ENCODE assay signal across 8 cellular contexts in the genomic region with DNA sequence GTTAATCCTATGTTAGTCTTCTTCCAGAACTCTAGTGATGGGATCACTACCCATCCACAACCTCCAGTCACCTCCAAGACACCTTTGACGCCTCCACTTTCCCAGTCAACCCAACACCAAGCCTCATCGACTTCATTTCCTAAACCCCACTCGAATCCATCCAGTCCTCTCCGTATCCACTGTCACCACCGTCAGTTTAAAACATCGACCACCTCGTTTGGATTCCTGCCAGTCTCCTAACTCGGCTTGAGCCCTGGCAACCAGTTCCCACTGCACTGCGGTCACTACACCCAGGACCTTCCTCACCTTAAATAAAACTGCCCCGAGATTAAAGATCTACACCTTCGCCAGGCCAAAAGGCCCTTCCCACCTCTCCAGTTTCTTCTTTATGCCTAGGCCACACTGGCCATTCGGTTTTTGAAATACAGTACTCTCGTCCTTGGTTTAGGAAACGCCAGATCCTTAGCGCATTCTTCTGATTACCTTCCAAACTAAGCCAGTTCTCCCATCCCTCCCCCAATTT. TPM values are rescaled to one million over a fixed set of nuclear protein-coding genes. Genes with fewer than 3 reads are reported as not detected.
DNase-seq lines count a peak whose midpoint lies in the region; ATAC-seq, FAIRE-seq and TF ChIP-seq lines count a peak whose summit lies in the region.

No MANE protein-coding gene starts in this region.

- CTCF ChIA-PET in HepG2 (lab: Yijun Ruan, JAX; ENCODE audit: low intra/inter-chr PET ratio, low total read pairs), result no interaction called here

- H3K4me3 ChIP-seq in HepG2 (replicated peaks in 1 of 3; ENCODE audit: insufficient read depth in 1 of 3, low read depth in 2 of 3, low read length in 3 of 3), result peak overlapping the region; percentile 67 to 89 (median 74)
- peak overlapping the region; percentile 84 to 91 for H3K4me3 ChIP-seq in tibial artery

- H3K27ac ChIP-seq in HepG2 (ENCODE audit: extremely low read length, insufficient read depth, low read length) (peak overlapping the region; percentile 95), tibial artery (peak overlapping the region; percentile 95)

- no peak for FAIRE-seq in HepG2 (lab: Jason Lieb, UNC)

- no peaks in the 10 kb centered on the region for H3K27me3 Mint-ChIP-seq in activated T-cell treated with anti-CD3 and anti-CD28 coated beads, Interleukin-2, amount 50 U/mL, for 4 hours (ENCODE audit: low read depth)
- peaks cover 2% of the 10 kb centered on the region for H3K27me3 Mint-ChIP-seq in activated naive CD8-positive, alpha-beta T cell treated with anti-CD3 and anti-CD28 coated beads, Interleukin-2, amount 10 ng/mL, durations not matched to agents 7 days and 5 days

- H3K4me1 Mint-ChIP-seq in activated T-cell treated with anti-CD3 and anti-CD28 coated beads, Interleukin-2, amount 50 U/mL, for 4 hours (ENCODE audit: low read depth), result peaks cover 56% of the 10 kb centered on the region
- peaks cover 48% of the 10 kb centered on the region for H3K4me1 Mint-ChIP-seq in activated naive CD8-positive, alpha-beta T cell treated with anti-CD3 and anti-CD28 coated beads, Interleukin-2, amount 10 ng/mL, durations not matched to agents 7 days and 5 days

- TF ChIP-seq EP300 in HepG2 (IDR thresholded peaks at IDR 0.05; ENCODE audit: low read depth in 2 of 2, low read length in 2 of 2) (no peak), HepG2 (CRISPR knock-in tag; IDR thresholded peaks at IDR 0.05; ENCODE audit: borderline replicate concordance) (no peak)

- H3K4me1 ChIP-seq in HepG2 (ENCODE audit: insufficient read depth, low read length), result peaks cover 27% of the 10 kb centered on the region
- H3K4me1 ChIP-seq in tibial artery, result peaks cover 0 to 31% (median 16%) of the 10 kb centered on the region in 4 donors

- TF ChIP-seq CTCF in HepG2 (CRISPR knock-in tag; IDR thresholded peaks at IDR 0.05), result no peak
- TF ChIP-seq CTCF in tibial artery (IDR thresholded peaks at IDR 0.05), result no peak
- TF ChIP-seq CTCF in GM13977 (IDR thresholded peaks at IDR 0.05; ENCODE audit: extremely low read depth, insufficient read depth, missing control alignments), result no peak

- BruUV-seq in HepG2 (replicated peaks; lab: Mats Ljungman, UMichigan), result TSS peak; percentile 71

- no peaks in the 10 kb centered on the region for H3K36me3 ChIP-seq in HepG2 (replicated peaks in 1 of 2; ENCODE audit: control insufficient read depth in 1 of 2, insufficient read depth in 2 of 2, low read length in 2 of 2)
- H3K36me3 ChIP-seq in tibial artery, result no peaks in the 10 kb centered on the region

- H3K4me2 ChIP-seq in HepG2 (ENCODE audit: low read depth, low read length), result peak overlapping the region; percentile 86

- H2AFZ ChIP-seq in HepG2 (ENCODE audit: low read length), result peak overlapping the region; percentile 59

- no peaks in the 10 kb centered on the region for H4K20me1 ChIP-seq in HepG2 (ENCODE audit: insufficient read depth, low read length)

- POLR2A ChIA-PET in activated naive CD8-positive, alpha-beta T cell treated with anti-CD3 and anti-CD28 coated beads, Interleukin-2, amount 10 ng/mL, durations not matched to agents 7 days and 5 days (lab: Charles Lee), result interaction anchor here (0.5 to 6.7 kb wide), 4 partner anchors 11 to 171 kb away, joined by 3 to 130 read pairs (median 14); partner anchors contain the start of genes GTF3A and LNX2
- POLR2A ChIA-PET in HepG2 (lab: Yijun Ruan, JAX), result interaction anchor here (1.9 to 2.8 kb wide), 5 partner anchors 14 to 65 kb away, joined by 7 to 27 read pairs (median 14); partner anchors contain the start of gene GTF3A

- H3K9me3 ChIP-seq in HepG2 (ENCODE audit: low read length), result no peaks in the 10 kb centered on the region
- no peaks in the 10 kb centered on the region for H3K9me3 ChIP-seq in tibial artery

- peak overlapping the region; percentile 92 for H3K4me3 Mint-ChIP-seq in activated T-cell treated with anti-CD3 and anti-CD28 coated beads, Interleukin-2, amount 50 U/mL, for 4 hours
- peak overlapping the region; percentile 94 for H3K4me3 Mint-ChIP-seq in activated naive CD8-positive, alpha-beta T cell treated with anti-CD3 and anti-CD28 coated beads, Interleukin-2, amount 10 ng/mL, durations not matched to agents 7 days and 5 days

- in situ Hi-C loops in HepG2 (cut with HindIII; ENCODE audit: extremely low pct_ligation_motif_present, low pct_unique_long_range_greater_than_20kb) (no loop called here), GM13977 (cut with MboI; ENCODE audit: low pct_unique_long_range_greater_than_20kb, low sequenced_read_pairs, unreplicated experiment) (no loop called here)

- peak overlapping the region; percentile 95 for H3K27ac Mint-ChIP-seq in activated naive CD8-positive, alpha-beta T cell treated with anti-CD3 and anti-CD28 coated beads, Interleukin-2, amount 10 ng/mL, durations not matched to agents 7 days and 5 days

- no peak for TF ChIP-seq RAD21 in HepG2 (CRISPR knock-in tag; IDR thresholded peaks at IDR 0.05)

- 5% methylated on average over 15 of the region's 15 CpGs for WGBS in HepG2 (ENCODE audit: low lambda C conversion rate)

- H3K9ac ChIP-seq in HepG2 (ENCODE audit: insufficient read depth, low read depth, low read length), result peak overlapping the region; percentile 91

- peaks cover 3% of the 10 kb centered on the region for H3K36me3 Mint-ChIP-seq in activated T-cell treated with anti-CD3 and anti-CD28 coated beads, Interleukin-2, amount 50 U/mL, for 4 hours (ENCODE audit: insufficient read depth)
- peaks cover 7% of the 10 kb centered on the region for H3K36me3 Mint-ChIP-seq in activated naive CD8-positive, alpha-beta T cell treated with anti-CD3 and anti-CD28 coated beads, Interleukin-2, amount 10 ng/mL, durations not matched to agents 7 days and 5 days

- H3K27me3 ChIP-seq in HepG2 (ENCODE audit: control insufficient read depth in 1 of 2, insufficient read depth in 2 of 2, low read length in 2 of 2) (no peaks in the 10 kb centered on the region; a peak in 1 of 5 replicates), tibial artery (no peaks in the 10 kb centered on the region)

- ATAC-seq in activated T-cell treated with anti-CD3 and anti-CD28 coated beads, Interleukin-2, amount 50 U/mL, for 4 hours, result no peak
- no peak for ATAC-seq in activated naive CD8-positive, alpha-beta T cell treated with anti-CD3 and anti-CD28 coated beads, Interleukin-2, amount 10 ng/mL, durations not matched to agents 7 days and 5 days (ENCODE audit: low read depth)
- ATAC-seq in HepG2 (peak; percentile 3; the same call in 2 of the 3 replicates), HG03025 (IDR thresholded peaks at IDR 0.05; ENCODE audit: low FRiP score, unreplicated experiment) (no peak)

- TF ChIP-seq POLR2A in HepG2 (IDR thresholded peaks at IDR 0.05; ENCODE audit: insufficient read depth in 1 of 2, low read depth in 2 of 2, low read length in 2 of 2), result no peak

- H3K9me3 Mint-ChIP-seq in activated T-cell treated with anti-CD3 and anti-CD28 coated beads, Interleukin-2, amount 50 U/mL, for 4 hours, result no peaks in the 10 kb centered on the region
- H3K9me3 Mint-ChIP-seq in activated naive CD8-positive, alpha-beta T cell treated with anti-CD3 and anti-CD28 coated beads, Interleukin-2, amount 10 ng/mL, durations not matched to agents 7 days and 5 days, result no peaks in the 10 kb centered on the region

- H3K79me2 ChIP-seq in HepG2 (ENCODE audit: insufficient read depth, low read length), result peaks cover 22% of the 10 kb centered on the region

- DNase-seq in activated T-cell treated with anti-CD3 and anti-CD28 coated beads, Interleukin-2, amount 50 U/mL, for 4 hours, result no peak
- DNase-seq in activated T-cell treated with anti-CD3 and anti-CD28 coated beads for 4 hours, result no peak
- DNase-seq in activated naive CD8-positive, alpha-beta T cell treated with anti-CD3 and anti-CD28 coated beads, Interleukin-2, amount 10 ng/mL, durations not matched to agents 7 days and 5 days, result no peak
- DNase-seq in HepG2 (ENCODE audit: low spot score), result no peak
- no peak for DNase-seq in tibial artery
- DNase-seq in NCI-H510A (lab: John Stamatoyannopoulos, UW), result no peak
- no peak for DNase-seq in GM13977 (ENCODE audit: low spot score)

- intact Hi-C loops in HepG2 (cut with micrococcal nuclease; ENCODE audit: unreplicated experiment), result no loop called here
- intact Hi-C loops in tibial artery (cut with DNase I; ENCODE audit: low total_unique reads), result no loop called here

RNA-seq across cellular contexts. Expression of gene MTIF3, which starts 1.2 kb away (rescaled TPM):
- 10 to 100 TPM; 19.8 to 28.2 (median 21.2) TPM for total RNA-seq in activated T-cell treated with anti-CD3 and anti-CD28 coated beads, Interleukin-2, amount 50 U/mL, for 4 hours
- total RNA-seq in activated naive CD8-positive, alpha-beta T cell treated with anti-CD3 and anti-CD28 coated beads, Interleukin-2, amount 10 ng/mL, durations not matched to agents 7 days and 5 days, result 10 to 100 TPM; 51.5 to 60.4 TPM
- total RNA-seq in HepG2 (2016; rRNA removed; fragmentation: Illumina TruSeq; extraction: Trizol), result 40.6 and 59.2 TPM in 2 replicates
- 23.2 and 29.0 TPM in 2 replicates for total RNA-seq in HepG2 (2016; cell fraction: cytosol; rRNA removed; fragmentation: Illumina TruSeq; extraction: Trizol; ENCODE audit: low read depth)
- total RNA-seq in HepG2 (2016; cell fraction: insoluble cytoplasmic fraction; rRNA removed; fragmentation: Illumina TruSeq; extraction: Trizol), result 41.6 and 55.7 TPM in 2 replicates
- 47.8 and 50.6 TPM in 2 replicates for total RNA-seq in HepG2 (2016; cell fraction: membrane; rRNA removed; fragmentation: Illumina TruSeq; extraction: Trizol)
- 17.9 and 23.1 TPM in 2 replicates for total RNA-seq in HepG2 (2016; cell fraction: nucleus; rRNA removed; fragmentation: Illumina TruSeq; extraction: Trizol)
- polyA plus RNA-seq in HepG2 (2011; rRNA removed), result 24.6 and 33.7 TPM in 2 replicates
- 20.9 and 29.7 TPM in 2 replicates for polyA plus RNA-seq in HepG2 (2011; cell fraction: cytosol; rRNA removed)
- 16.6 and 28.3 TPM in 2 replicates for polyA plus RNA-seq in HepG2 (2011; cell fraction: nucleus; rRNA removed)
- polyA plus RNA-seq in HepG2 (2012), result 31.1 and 36.0 TPM in 2 replicates
- polyA plus RNA-seq in HepG2 (2016; cell fraction: cytosol; fragmentation: Illumina TruSeq; extraction: Trizol; ENCODE audit: low read depth), result 33.6 and 40.0 TPM in 2 replicates
- polyA plus RNA-seq in HepG2 (2016; cell fraction: insoluble cytoplasmic fraction; fragmentation: Illumina TruSeq; extraction: Trizol; ENCODE audit: low read depth), result 68.6 and 71.5 TPM in 2 replicates
- 44.5 and 54.2 TPM in 2 replicates for polyA plus RNA-seq in HepG2 (2016; cell fraction: membrane; fragmentation: Illumina TruSeq; extraction: Trizol; ENCODE audit: low read depth)
- 38.5 and 43.8 TPM in 2 replicates for polyA plus RNA-seq in HepG2 (2016; cell fraction: nucleus; fragmentation: Illumina TruSeq; extraction: Trizol; ENCODE audit: insufficient read depth, low read depth)
- 3.4 and 7.8 TPM in 2 replicates for polyA minus RNA-seq in HepG2 (2011; rRNA and poly(A)+ RNA removed; ENCODE audit: low replicate concordance)
- polyA minus RNA-seq in HepG2 (2011; cell fraction: cytosol; rRNA and poly(A)+ RNA removed), result 7.6 and 10.5 TPM in 2 replicates
- 16.4 and 20.8 TPM in 2 replicates for polyA minus RNA-seq in HepG2 (2011; cell fraction: nucleus; rRNA and poly(A)+ RNA removed)

RNA-seq across cellular contexts. Expression of gene GTF3A, which starts 24.7 kb away (rescaled TPM):
- 100 to 1,000 TPM; 203 to 279 (median 246) TPM for total RNA-seq in activated T-cell treated with anti-CD3 and anti-CD28 coated beads, Interleukin-2, amount 50 U/mL, for 4 hours
- total RNA-seq in activated naive CD8-positive, alpha-beta T cell treated with anti-CD3 and anti-CD28 coated beads, Interleukin-2, amount 10 ng/mL, durations not matched to agents 7 days and 5 days, result 100 to 1,000 TPM; 159 to 173 TPM
- total RNA-seq in HepG2 (2016; rRNA removed; fragmentation: Illumina TruSeq; extraction: Trizol), result 122 and 176 TPM in 2 replicates
- total RNA-seq in HepG2 (2016; cell fraction: cytosol; rRNA removed; fragmentation: Illumina TruSeq; extraction: Trizol; ENCODE audit: low read depth), result 1,005 and 1,074 TPM in 2 replicates
- 110 and 173 TPM in 2 replicates for total RNA-seq in HepG2 (2016; cell fraction: insoluble cytoplasmic fraction; rRNA removed; fragmentation: Illumina TruSeq; extraction: Trizol)
- 817 and 824 TPM in 2 replicates for total RNA-seq in HepG2 (2016; cell fraction: membrane; rRNA removed; fragmentation: Illumina TruSeq; extraction: Trizol)
- 71.9 and 77.8 TPM in 2 replicates for total RNA-seq in HepG2 (2016; cell fraction: nucleus; rRNA removed; fragmentation: Illumina TruSeq; extraction: Trizol)
- polyA plus RNA-seq in HepG2 (2011; rRNA removed), result 36.0 and 42.1 TPM in 2 replicates
- 36.5 and 39.7 TPM in 2 replicates for polyA plus RNA-seq in HepG2 (2011; cell fraction: cytosol; rRNA removed)
- polyA plus RNA-seq in HepG2 (2011; cell fraction: nucleus; rRNA removed), result 30.0 and 32.8 TPM in 2 replicates
- polyA plus RNA-seq in HepG2 (2012), result 67.4 and 79.3 TPM in 2 replicates
- polyA plus RNA-seq in HepG2 (2016; cell fraction: cytosol; fragmentation: Illumina TruSeq; extraction: Trizol; ENCODE audit: low read depth), result 1,318 and 1,338 TPM in 2 replicates
- 121 and 126 TPM in 2 replicates for polyA plus RNA-seq in HepG2 (2016; cell fraction: insoluble cytoplasmic fraction; fragmentation: Illumina TruSeq; extraction: Trizol; ENCODE audit: low read depth)
- polyA plus RNA-seq in HepG2 (2016; cell fraction: membrane; fragmentation: Illumina TruSeq; extraction: Trizol; ENCODE audit: low read depth), result 873 and 884 TPM in 2 replicates
- 118 and 129 TPM in 2 replicates for polyA plus RNA-seq in HepG2 (2016; cell fraction: nucleus; fragmentation: Illumina TruSeq; extraction: Trizol; ENCODE audit: insufficient read depth, low read depth)
- polyA minus RNA-seq in HepG2 (2011; rRNA and poly(A)+ RNA removed; ENCODE audit: low replicate concordance), result 25.1 and 47.9 TPM in 2 replicates
- 16.9 and 22.6 TPM in 2 replicates for polyA minus RNA-seq in HepG2 (2011; cell fraction: cytosol; rRNA and poly(A)+ RNA removed)
- polyA minus RNA-seq in HepG2 (2011; cell fraction: nucleus; rRNA and poly(A)+ RNA removed), result 16.4 and 20.8 TPM in 2 replicates
